In the genomic region with DNA sequence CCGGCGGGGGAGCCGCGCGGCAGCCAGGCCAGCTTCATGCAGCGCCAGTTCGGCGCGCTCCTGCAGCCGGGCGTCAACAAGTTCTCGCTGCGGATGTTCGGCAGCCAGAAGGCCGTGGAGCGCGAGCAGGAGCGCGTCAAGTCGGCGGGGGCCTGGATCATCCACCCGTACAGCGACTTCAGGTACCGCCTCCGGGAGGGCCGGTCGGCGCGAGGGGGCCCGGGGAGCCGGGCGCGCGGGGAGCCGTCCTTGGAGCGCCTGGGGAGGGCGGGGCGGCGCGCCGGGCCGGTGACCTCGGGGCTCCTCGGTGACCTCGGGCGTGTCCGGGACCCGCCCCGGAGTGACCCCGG, we compare ENCODE assay signal across 10 cellular contexts. TPM values are rescaled to one million over a fixed set of nuclear protein-coding genes. Genes with fewer than 3 reads are reported as not detected.
DNase-seq lines count a peak whose midpoint lies in the region; ATAC-seq, FAIRE-seq and TF ChIP-seq lines count a peak whose summit lies in the region.
"Had no signal": no experiment of that assay in that cellular context is flagged by ENCODE, and none has a peak within 500 bp of the region (broad histone marks: within the 10 kb centered on the region; RNA-seq: fewer than 3 reads in every experiment).

No MANE protein-coding gene starts in this region.

- no peak overlapping the region for H2AFZ ChIP-seq in GM23248

- CTCF ChIA-PET in A549 (lab: Yijun Ruan, JAX): no interaction called here

- H3F3A ChIP-seq in GM23248 (ENCODE audit: insufficient read depth): 0 out of 2 replicates have a peak, but pooled peaks cover 7% of the 10 kb centered on the region

- H3K4me2 ChIP-seq in A549 (peak overlapping the region; percentile 89), GM23248 (ENCODE audit: unreplicated experiment) (no peak overlapping the region)

- no peak for TF ChIP-seq RAD21 in A549 (conservative IDR thresholded peaks at IDR 0.05 in 1 of 2, IDR thresholded peaks at IDR 0.05 in 1 of 2)

- no peak overlapping the region for H3K4me3 Mint-ChIP-seq in activated T-cell treated with anti-CD3 and anti-CD28 coated beads, Interleukin-2, amount 50 U/mL, for 24 hours

- H3K27ac ChIP-seq in A549 (peak overlapping the region; percentile 82 to 95), GM23248 (no peak overlapping the region)

- no peak overlapping the region for H3K9ac ChIP-seq in GM23248

- H3K4me3 ChIP-seq in A549: peak overlapping the region; percentile 65
- H3K4me3 ChIP-seq in GM23248: peak overlapping the region; percentile 51

- no peaks in the 10 kb centered on the region for H3K36me3 ChIP-seq in GM23248 (ENCODE audit: low read depth)

- in situ Hi-C loops in GM23248 (cut with MboI): no loop called here

- no peaks in the 10 kb centered on the region for H3K79me2 ChIP-seq in GM23248 (ENCODE audit: insufficient read depth)

- WGBS in A549 (ENCODE audit: missing lambda C conversion rate): no CpG with 5 or more reads among the region's 50 CpGs
- 1 to 2% methylated on average over 17 to 35 of the region's 50 CpGs for WGBS in GM23248 (ENCODE audit: low coverage in 1 of 2, low lambda C conversion rate in 2 of 2, missing lambda C conversion rate in 2 of 2), 2 experiments

- no peaks in the 10 kb centered on the region for H4K20me1 ChIP-seq in GM23248 (ENCODE audit: insufficient read depth)

- FAIRE-seq in A549 (lab: Jason Lieb, UNC): no peak

- H3K4me1 ChIP-seq in A549 (peaks cover 51% of the 10 kb centered on the region), GM23248 (ENCODE audit: insufficient read depth) (peaks cover 9% of the 10 kb centered on the region)

- H3K9me3 ChIP-seq in A549 (no peaks in the 10 kb centered on the region), GM23248 (ENCODE audit: low read depth) (no peaks in the 10 kb centered on the region)

- H3K9me2 ChIP-seq in GM23248 (ENCODE audit: insufficient read depth): no peaks in the 10 kb centered on the region

- H3K27me3 ChIP-seq in GM23248 (replicated peaks; ENCODE audit: insufficient read depth): no peaks in the 10 kb centered on the region; the same call in 1 of the 2 replicates

- peaks cover 54% of the 10 kb centered on the region for H3K27me3 Mint-ChIP-seq in activated T-cell treated with anti-CD3 and anti-CD28 coated beads, Interleukin-2, amount 50 U/mL, for 24 hours

- DNase-seq in A549 (ENCODE audit: low read depth in 1 of 2, low spot score in 1 of 2) (no peak), GM23248 (peak; percentile 65), glomerular visceral epithelial cell (ENCODE audit: extremely low spot score) (peak; percentile 39), GM20000 (ENCODE audit: low spot score) (no peak)
- DNase-seq in activated T-cell treated with anti-CD3 and anti-CD28 coated beads, Interleukin-2, amount 50 U/mL, for 24 hours: peak; percentile 55

- ATAC-seq in A549: no peak
- ATAC-seq in GM21529 (IDR thresholded peaks at IDR 0.05; ENCODE audit: unreplicated experiment): no peak
- ATAC-seq in GM18519 (IDR thresholded peaks at IDR 0.05; ENCODE audit: low FRiP score, unreplicated experiment): no peak
- ATAC-seq in HG03196 (IDR thresholded peaks at IDR 0.05; ENCODE audit: unreplicated experiment): no peak

- TF ChIP-seq CTCF in A549 (IDR thresholded peaks at IDR 0.05): no peak
- no peak for TF ChIP-seq CTCF in GM20000 (IDR thresholded peaks at IDR 0.05; ENCODE audit: extremely low read depth, missing control alignments)

- no peaks in the 10 kb centered on the region for H3K36me3 Mint-ChIP-seq in activated T-cell treated with anti-CD3 and anti-CD28 coated beads, Interleukin-2, amount 50 U/mL, for 24 hours (ENCODE audit: low read depth)
- H3K36me3 Mint-ChIP-seq: brain, mesothelial cell of epicardium had no signal

- H3K4me1 Mint-ChIP-seq in activated T-cell treated with anti-CD3 and anti-CD28 coated beads, Interleukin-2, amount 50 U/mL, for 24 hours (ENCODE audit: low read depth): peaks cover 11% of the 10 kb centered on the region

- H3K9me3 Mint-ChIP-seq in activated T-cell treated with anti-CD3 and anti-CD28 coated beads, Interleukin-2, amount 50 U/mL, for 24 hours: no peaks in the 10 kb centered on the region
- H3K9me3 Mint-ChIP-seq: mesothelial cell of epicardium had no signal

- no peak for TF ChIP-seq POLR2A in A549 (IDR thresholded peaks at IDR 0.05; ENCODE audit: low read length)

- no peak for TF ChIP-seq EP300 in A549 (IDR thresholded peaks at IDR 0.05)

- no peak overlapping the region for H3K27ac Mint-ChIP-seq in activated T-cell treated with anti-CD3 and anti-CD28 coated beads, Interleukin-2, amount 50 U/mL, for 24 hours
- H3K27ac Mint-ChIP-seq: brain, mesothelial cell of epicardium had no signal

- POLR2A ChIA-PET in A549 (lab: Yijun Ruan, JAX): no interaction called here

TF ChIP-seq in A549, 52 proteins besides CTCF, POLR2A, EP300 and RAD21:
- no peak for TF ChIP-seq MAFK (IDR thresholded peaks at IDR 0.05; ENCODE audit: partially characterized antibody)
- TF ChIP-seq, protein P1, sequence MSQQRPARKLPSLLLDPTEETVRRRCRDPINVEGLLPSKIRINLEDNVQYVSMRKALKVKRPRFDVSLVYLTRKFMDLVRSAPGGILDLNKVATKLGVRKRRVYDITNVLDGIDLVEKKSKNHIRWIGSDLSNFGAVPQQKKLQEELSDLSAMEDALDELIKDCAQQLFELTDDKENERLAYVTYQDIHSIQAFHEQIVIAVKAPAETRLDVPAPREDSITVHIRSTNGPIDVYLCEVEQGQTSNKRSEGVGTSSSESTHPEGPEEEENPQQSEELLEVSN (IDR thresholded peaks at IDR 0.05; ENCODE audit: borderline replicate concordance, low read depth): 0 out of 2 replicates have a peak, but pooled peaks have one; percentile 19
- TF ChIP-seq, protein P2, sequence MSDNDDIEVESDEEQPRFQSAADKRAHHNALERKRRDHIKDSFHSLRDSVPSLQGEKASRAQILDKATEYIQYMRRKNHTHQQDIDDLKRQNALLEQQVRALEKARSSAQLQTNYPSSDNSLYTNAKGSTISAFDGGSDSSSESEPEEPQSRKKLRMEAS (IDR thresholded peaks at IDR 0.05): peak; percentile 29; the same call in 1 of the 2 replicates

RNA-seq across cellular contexts. Expression of a gene that starts 0.7 kb away (rescaled TPM):
- polyA plus RNA-seq in A549 (2011; rRNA removed): 2.7 and 7.1 TPM in 2 replicates
- polyA plus RNA-seq in A549 (2012; cell fraction: cytosol; rRNA removed): 11.4 and 16.3 TPM in 2 replicates
- 13.9 and 20.2 TPM in 2 replicates for polyA plus RNA-seq in A549 (2012; cell fraction: nucleus; rRNA removed)
- polyA plus RNA-seq in A549 (2017; fragmentation: RNase III; extraction: RNeasy Plus Mini Kit Qiagen cat#74134 plus additional on column Dnase treatment): 23.2 to 24.8 TPM (median 24.7 TPM) in 3 replicates
- 15.7 and 22.3 TPM in 2 replicates for polyA minus RNA-seq in A549 (2011; rRNA and poly(A)+ RNA removed)
- 1.8 and 3.1 TPM in 2 replicates for total RNA-seq in GM23248 (2014; rRNA removed; shearing (Covaris generic))
- polyA plus RNA-seq in GM23248 (2016; fragmentation: Nextera tagmentation; extraction: Ambion mirVana): 0.14 TPM in 1 of 2 replicates, not detected in the other

RNA-seq across cellular contexts. Expression of a gene that starts 18.0 kb away (rescaled TPM):
- polyA plus RNA-seq in A549 (2011; rRNA removed) (237 and 285 TPM in 2 replicates), A549 (2017; fragmentation: RNase III; extraction: RNeasy Plus Mini Kit Qiagen cat#74134 plus additional on column Dnase treatment) (528 to 583 TPM (median 579 TPM) in 3 replicates), GM23248 (2016; fragmentation: Nextera tagmentation; extraction: Ambion mirVana) (939 and 970 TPM in 2 replicates)
- 453 and 544 TPM in 2 replicates for polyA plus RNA-seq in A549 (2012; cell fraction: cytosol; rRNA removed)
- polyA plus RNA-seq in A549 (2012; cell fraction: nucleus; rRNA removed): 893 and 1,029 TPM in 2 replicates
- 251 and 294 TPM in 2 replicates for polyA minus RNA-seq in A549 (2011; rRNA and poly(A)+ RNA removed)
- 887 and 955 TPM in 2 replicates for total RNA-seq in GM23248 (2014; rRNA removed; shearing (Covaris generic))

RNA-seq across cellular contexts. Expression of a gene that starts 43.0 kb away (rescaled TPM):
- polyA plus RNA-seq in A549 (2011; rRNA removed): 41.9 and 59.8 TPM in 2 replicates
- 58.8 and 76.2 TPM in 2 replicates for polyA plus RNA-seq in A549 (2012; cell fraction: cytosol; rRNA removed)
- polyA plus RNA-seq in A549 (2012; cell fraction: nucleus; rRNA removed): 187 and 288 TPM in 2 replicates
- 65.0 to 68.8 TPM (median 66.5 TPM) in 3 replicates for polyA plus RNA-seq in A549 (2017; fragmentation: RNase III; extraction: RNeasy Plus Mini Kit Qiagen cat#74134 plus additional on column Dnase treatment)
- polyA minus RNA-seq in A549 (2011; rRNA and poly(A)+ RNA removed): 192 and 233 TPM in 2 replicates
- total RNA-seq in GM23248 (2014; rRNA removed; shearing (Covaris generic)): 36.2 and 48.8 TPM in 2 replicates
- polyA plus RNA-seq in GM23248 (2016; fragmentation: Nextera tagmentation; extraction: Ambion mirVana): 21.8 and 23.6 TPM in 2 replicates

RNA-seq across cellular contexts. Expression of a gene that starts 46.5 kb away (rescaled TPM):
- polyA plus RNA-seq in A549 (2011; rRNA removed) (not detected in 2 replicates), A549 (2017; fragmentation: RNase III; extraction: RNeasy Plus Mini Kit Qiagen cat#74134 plus additional on column Dnase treatment) (0.11 TPM in 1 of 3 replicates, not detected in the others), GM23248 (2016; fragmentation: Nextera tagmentation; extraction: Ambion mirVana) (not detected in 2 replicates)
- polyA plus RNA-seq in A549 (2012; cell fraction: cytosol; rRNA removed): 0.11 and 0.14 TPM in 2 replicates
- polyA plus RNA-seq in A549 (2012; cell fraction: nucleus; rRNA removed): 0.39 and 0.64 TPM in 2 replicates
- not detected in 2 replicates for polyA minus RNA-seq in A549 (2011; rRNA and poly(A)+ RNA removed)
- total RNA-seq in GM23248 (2014; rRNA removed; shearing (Covaris generic)): not detected in 2 replicates

RNA-seq across cellular contexts. Expression of a gene that starts 49.3 kb away (rescaled TPM):
- polyA plus RNA-seq in A549 (2011; rRNA removed): 0.13 TPM in 1 of 2 replicates, not detected in the other
- 0.28 and 0.39 TPM in 2 replicates for polyA plus RNA-seq in A549 (2012; cell fraction: cytosol; rRNA removed)
- polyA plus RNA-seq in A549 (2012; cell fraction: nucleus; rRNA removed): 1.5 and 1.7 TPM in 2 replicates
- polyA plus RNA-seq in A549 (2017; fragmentation: RNase III; extraction: RNeasy Plus Mini Kit Qiagen cat#74134 plus additional on column Dnase treatment): 0.79 to 1.1 TPM (median 1.0 TPM) in 3 replicates
- polyA minus RNA-seq in A549 (2011; rRNA and poly(A)+ RNA removed): not detected in 2 replicates
- total RNA-seq in GM23248 (2014; rRNA removed; shearing (Covaris generic)): 0.13 and 1.2 TPM in 2 replicates
- polyA plus RNA-seq in GM23248 (2016; fragmentation: Nextera tagmentation; extraction: Ambion mirVana): not detected in 2 replicates

Comparison
In these comparisons a context has a peak if more than half of its experiments do, and no peak if none do; other contexts are left out.
1. DNase-seq: peak in GM23248 (single experiment), activated T-cell treated with anti-CD3 and anti-CD28 coated beads, Interleukin-2, amount 50 U/mL, for 24 hours (single experiment) and glomerular visceral epithelial cell (single experiment); none in A549 (0 of 2) and GM20000 (single experiment).